9 cellular contexts compared by ENCODE assay signal in genomic region chr2:85792783-85793441, GRCh38. TPM values are rescaled to one million over a fixed set of nuclear protein-coding genes. Genes with fewer than 3 reads are reported as not detected.
DNase-seq lines count a peak whose midpoint lies in the region; ATAC-seq and TF ChIP-seq lines count a peak whose summit lies in the region.
"Had no signal": no experiment of that assay in that cellular context is flagged by ENCODE, and none has a peak within 500 bp of the region (broad histone marks: within the 10 kb centered on the region; RNA-seq: fewer than 3 reads in every experiment).

No MANE protein-coding gene starts in this region.

- intact Hi-C loops in left ventricle myocardium superior (cut with micrococcal nuclease): no loop called here

- H3K4me1 Mint-ChIP-seq in HFFc6 (ENCODE audit: low read depth): peaks cover 72% of the 10 kb centered on the region

- ATAC-seq in left ventricle myocardium superior: peak; percentile 19
- ATAC-seq in GM18870 (IDR thresholded peaks at IDR 0.05; ENCODE audit: unreplicated experiment): no peak
- ATAC-seq in HG02763 (IDR thresholded peaks at IDR 0.05; ENCODE audit: unreplicated experiment): no peak

- H3K27me3 Mint-ChIP-seq in HFFc6 (ENCODE audit: insufficient read depth): peaks cover 13% of the 10 kb centered on the region

- peak overlapping the region; percentile 86 for H3K27ac ChIP-seq in angular gyrus (ENCODE audit: low read depth, low read length)

- no peaks in the 10 kb centered on the region for H3K9me3 Mint-ChIP-seq in HFFc6

- peak overlapping the region; percentile 56 for H3K27ac Mint-ChIP-seq in HFFc6

- no peak for TF ChIP-seq CTCF in HFFc6 (IDR thresholded peaks at IDR 0.05)

- DNase-seq in HFFc6 (peak; percentile 50), left ventricle myocardium superior (peak; percentile 36), stromal cell of bone marrow (ENCODE audit: low read depth) (peak; percentile 50), DMS79 (lab: John Stamatoyannopoulos, UW) (no peak), D341Med (ENCODE audit: low spot score) (no peak)
- DNase-seq: stimulated activated CD4-positive, alpha-beta T cell treated with anti-CD3 and anti-CD28 coated beads, Interleukin-2, amount 100 ng/mL, for 48 hours had no signal

- H3K36me3 Mint-ChIP-seq in HFFc6 (ENCODE audit: low read depth): peaks cover 16% of the 10 kb centered on the region

- H3K4me3 Mint-ChIP-seq in HFFc6: peak overlapping the region; percentile 18; the same call in 1 of the 2 replicates

RNA-seq across cellular contexts. Expression of gene ATOH8, which starts 39.1 kb away (rescaled TPM):
- total RNA-seq in HFFc6 (2021; fragmentation: NEBNext Ultra II Directional; extraction: Animal tissue kit (Norgen Biotek cat#: 25700)): 10 to 100 TPM; 34.4 to 53.0 (median 45.5) TPM
- total RNA-seq in left ventricle myocardium superior: 29.6 TPM

Comparison
In these comparisons a context has a peak if more than half of its experiments do, and no peak if none do; other contexts are left out.
1. DNase-seq: peak in HFFc6 (single experiment), left ventricle myocardium superior (single experiment) and stromal cell of bone marrow (single experiment); none in DMS79 (single experiment) and D341Med (single experiment).